1 cellular context compared by ENCODE assay signal in genomic region chr16:3115561-3115960, GRCh38.
TF ChIP-seq lines count a peak whose summit lies in the region.

No MANE protein-coding gene starts in this region.

TF ChIP-seq in GM23338, 12 proteins besides CTCF, POLR2A, EP300 and RAD21:
- TF ChIP-seq ZNF331 (CRISPR knock-in tag; IDR thresholded peaks at IDR 0.05; ENCODE audit: low read depth) (no peak), ZNF114 (CRISPR knock-in tag; IDR thresholded peaks at IDR 0.05) (no peak)
